Comparison of ENCODE assay signal across 26 cellular contexts in the genomic region with DNA sequence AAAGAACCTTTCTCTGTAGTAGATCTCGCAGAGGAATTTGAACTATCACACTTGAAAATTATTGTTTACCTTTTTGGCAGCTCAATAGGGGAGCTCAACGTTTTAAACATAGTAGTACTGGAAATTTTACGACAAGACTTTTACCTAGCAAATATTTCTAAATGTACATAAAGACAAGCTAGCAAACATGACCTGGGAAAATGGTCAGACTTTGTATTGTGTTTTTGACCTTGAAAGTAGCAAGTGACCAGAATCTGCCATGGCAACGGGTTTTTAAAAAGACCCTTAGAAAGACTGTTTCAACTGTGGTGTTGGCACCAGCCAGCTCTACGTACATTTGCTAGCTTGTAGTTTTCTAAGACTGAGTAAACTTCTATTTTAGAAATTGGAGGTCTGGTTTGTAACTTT. TPM values are rescaled to one million over a fixed set of nuclear protein-coding genes. Genes with fewer than 3 reads are reported as not detected.
"Had no signal": no experiment of that assay in that cellular context is flagged by ENCODE, and none has a peak within 500 bp of the region (broad histone marks: within the 10 kb centered on the region; RNA-seq: fewer than 3 reads in every experiment).

No MANE protein-coding gene starts in this region.

- H3K27me3 ChIP-seq: brain microvascular endothelial cell, Peyer's patch, SJSA1 had no signal

- H3K4me2 ChIP-seq: SK-N-SH had no signal

- H3K9ac ChIP-seq: SK-N-SH had no signal

- H3K27ac ChIP-seq: brain microvascular endothelial cell, SJSA1 had no signal

- H3K4me3 ChIP-seq: Peyer's patch, SJSA1 had no signal

- DNase-seq: activated CD4-positive, alpha-beta memory T cell treated with anti-CD3 and anti-CD28 coated beads, Interleukin-2, amount 10 ng/mL, durations not matched to agents 7 days and 5 days; activated CD8-positive, alpha-beta memory T cell treated with anti-CD3 and anti-CD28 coated beads for 24 hours; activated CD8-positive, alpha-beta memory T cell treated with anti-CD3 and anti-CD28 coated beads, Interleukin-2, amount 10 ng/mL, durations not matched to agents 7 days and 5 days; activated CD8-positive, alpha-beta memory T cell treated with anti-CD3 and anti-CD28 coated beads, Interleukin-2, amount 50 U/mL, for 48 hours; activated effector memory CD4-positive, alpha-beta T cell treated with anti-CD3 and anti-CD28 coated beads, Interleukin-2, amount 50 U/mL, for 16 hours; activated naive CD4-positive, alpha-beta T cell; activated naive CD4-positive, alpha-beta T cell treated with anti-CD3 and anti-CD28 coated beads, Interleukin-2, amount 50 U/mL, for 16 hours; activated naive CD8-positive, alpha-beta T cell treated with anti-CD3 and anti-CD28 coated beads for 36 hours; activated T-cell treated with anti-CD3 and anti-CD28 coated beads, Interleukin-2, amount 50 U/mL, for 1 hour; amniotic stem cell; aorta; brain microvascular endothelial cell; central memory CD4-positive, alpha-beta T cell; NCI-H1105; NCI-H1417 treated with DMSO at 0.1 percent for 48 hours; NCI-H187 treated with DMSO at 0.1 percent for 48 hours; NCI-H2081; NCI-H2171 treated with DMSO at 0.1 percent for 48 hours; NCI-H2227 treated with DMSO at 0.1 percent for 48 hours; NK-92 treated with Interleukin-12 subunit alpha and Interleukin-12 subunit beta, amount 100 ng/mL, for 24 hours; Peyer's patch; SHP77 treated with DMSO at 0.1 percent for 48 hours; SK-N-SH had no signal

- H3K9me3 ChIP-seq: Peyer's patch, SJSA1, SK-N-SH had no signal

- H3K4me1 ChIP-seq: Peyer's patch, SJSA1 had no signal

- H3K36me3 ChIP-seq: brain microvascular endothelial cell, Peyer's patch, SJSA1 had no signal

RNA-seq across cellular contexts. Expression of a gene that starts 20.2 kb away (rescaled TPM):
- total RNA-seq: activated CD4-positive, alpha-beta memory T cell treated with anti-CD3 and anti-CD28 coated beads, Interleukin-2, amount 10 ng/mL, durations not matched to agents 7 days and 5 days; activated naive CD8-positive, alpha-beta T cell treated with anti-CD3 and anti-CD28 coated beads for 36 hours; MCF 10A; PC-3 had no signal
- polyA plus RNA-seq: SK-N-SH had no signal
